ENCODE assay signal across 1 cellular context in genomic region chrX:71618303-71618721, GRCh38.
TF ChIP-seq lines count a peak whose summit lies in the region.

TSS of gene CXCR3 (minus strand) at chrX:71618511. CDS start at chrX:71618449, 62 bp downstream.

TF ChIP-seq in GM12878, 131 proteins besides CTCF, POLR2A, EP300 and RAD21 (continued from another document):
- no peak for TF ChIP-seq CUX1 (IDR thresholded peaks at IDR 0.05; ENCODE audit: insufficient replicate concordance, low read depth, low read length)
- TF ChIP-seq HDGF (IDR thresholded peaks at IDR 0.05) = no peak
- peak; percentile 99 for TF ChIP-seq IKZF2 (IDR thresholded peaks at IDR 0.05)
- TF ChIP-seq PKNOX1 (IDR thresholded peaks at IDR 0.05) = no peak; the same call in 1 of the 2 replicates
- TF ChIP-seq HDAC2 (IDR thresholded peaks at IDR 0.05) = no peak
- peak; percentile 72; the same call in 1 of the 2 replicates for TF ChIP-seq CHD2 (IDR thresholded peaks at IDR 0.05; ENCODE audit: borderline replicate concordance, low read depth, low read length)
- no peak for TF ChIP-seq CBX5 (IDR thresholded peaks at IDR 0.05; ENCODE audit: low read depth)
- TF ChIP-seq PRDM15 (CRISPR knock-in tag; IDR thresholded peaks at IDR 0.05) = no peak
- TF ChIP-seq ATF2 (IDR thresholded peaks at IDR 0.05; ENCODE audit: low read length) = no peak
- no peak for TF ChIP-seq ZBTB4 (CRISPR knock-in tag; IDR thresholded peaks at IDR 0.05)
- no peak for TF ChIP-seq RFX5 (IDR thresholded peaks at IDR 0.05; ENCODE audit: low read depth, low read length)
- peak; percentile 32; the same call in 1 of the 2 replicates for TF ChIP-seq ATF7 (IDR thresholded peaks at IDR 0.05; ENCODE audit: low read depth)
- TF ChIP-seq POLR2AphosphoS2 (IDR thresholded peaks at IDR 0.05; ENCODE audit: low read depth, low read length) = no peak
- peak; percentile 77 for TF ChIP-seq CREM (IDR thresholded peaks at IDR 0.05; ENCODE audit: low read depth)
- TF ChIP-seq RB1 (IDR thresholded peaks at IDR 0.05; ENCODE audit: borderline replicate concordance) = no peak; the same call in 1 of the 2 replicates
- no peak for TF ChIP-seq USF2 (IDR thresholded peaks at IDR 0.05; ENCODE audit: borderline replicate concordance, low read depth, low read length)
- TF ChIP-seq ZNF687 (IDR thresholded peaks at IDR 0.05) = peak; percentile 59
- TF ChIP-seq E2F8 (IDR thresholded peaks at IDR 0.05; ENCODE audit: low read depth, partially characterized antibody) = no peak
- TF ChIP-seq PAX8 (IDR thresholded peaks at IDR 0.05) = no peak
- no peak for TF ChIP-seq PBX3 (IDR thresholded peaks at IDR 0.05; ENCODE audit: insufficient replicate concordance, low read depth, low read length)
- TF ChIP-seq YY1 (IDR thresholded peaks at IDR 0.05; ENCODE audit: low read depth, low read length) = no peak
